8 cellular contexts compared by ENCODE assay signal in the genomic region with DNA sequence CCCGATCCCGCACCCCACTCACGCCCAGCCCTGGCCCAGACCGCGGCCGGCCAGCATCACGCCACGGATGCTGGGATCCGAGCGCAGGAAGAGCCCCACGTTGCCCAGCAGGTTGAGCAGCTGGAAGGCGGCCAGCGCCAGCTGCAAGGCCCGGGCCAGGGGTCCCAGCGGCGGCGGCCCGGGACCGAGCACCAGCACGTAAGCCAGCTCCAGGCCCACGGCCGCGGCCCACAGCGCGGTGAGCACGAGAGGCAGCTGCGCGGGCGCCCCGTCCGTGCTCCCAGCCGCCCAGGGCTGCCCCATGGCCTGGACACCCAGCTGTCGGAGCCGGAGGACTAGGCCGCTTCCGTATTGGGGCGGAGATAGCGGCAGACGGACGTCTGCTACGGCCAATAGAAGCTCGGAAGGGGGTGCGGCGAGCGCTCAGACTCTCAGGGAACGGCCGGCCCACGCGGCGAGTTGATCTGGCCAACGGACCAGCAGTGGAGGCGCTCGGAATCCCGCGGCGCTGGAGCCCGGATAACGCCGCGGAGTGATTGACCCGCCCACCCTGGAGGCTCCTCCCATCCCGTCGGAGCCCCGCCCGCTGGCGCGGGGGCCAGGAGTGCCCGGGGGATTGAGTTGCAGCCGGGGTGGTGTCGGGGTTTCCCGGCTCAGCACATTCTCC. TPM values are rescaled to one million over a fixed set of nuclear protein-coding genes. Genes with fewer than 3 reads are reported as not detected.
DNase-seq lines count a peak whose midpoint lies in the region; ATAC-seq and TF ChIP-seq lines count a peak whose summit lies in the region.

Gene ZDHHC24, minus strand, starts transcription at position 348 of the 667 bp plus-strand sequence. Its CDS starts 45 bp downstream, at position 303.

- H3K4me3 ChIP-seq in NT2/D1 (ENCODE audit: insufficient read length, low read depth): peak within 1 kb of the TSS; percentile 89

- in situ Hi-C loops in endometrial microvascular endothelial cells (cut with HindIII; ENCODE audit: inconsistent ontology term, low pct_unique_long_range_greater_than_20kb, low sequenced_read_pairs): no loop called here

- H3K9me3 ChIP-seq in NT2/D1 (ENCODE audit: insufficient read depth, low read length): no peaks in the 10 kb centered on the region

- ATAC-seq in activated CD8-positive, alpha-beta memory T cell treated with anti-CD3 and anti-CD28 coated beads, Interleukin-2, amount 10 ng/mL, durations not matched to agents 7 days and 5 days: peak; percentile 90

- no peak for TF ChIP-seq CTCF in GM20000 (IDR thresholded peaks at IDR 0.05; ENCODE audit: extremely low read depth, missing control alignments)

- peak within 1 kb of the TSS; percentile 86 for H3K4me3 Mint-ChIP-seq in activated CD8-positive, alpha-beta memory T cell treated with anti-CD3 and anti-CD28 coated beads, Interleukin-2, amount 10 ng/mL, durations not matched to agents 7 days and 5 days

- CTCF ChIA-PET in activated CD8-positive, alpha-beta memory T cell treated with anti-CD3 and anti-CD28 coated beads, Interleukin-2, amount 10 ng/mL, durations not matched to agents 7 days and 5 days (lab: Charles Lee): interaction anchor here (0.6 to 2.4 kb wide), 12 partner anchors 11 to 1144 kb away, joined by 3 to 23 read pairs (median 4); partner anchors contain the start of genes CCDC87, CCS, MRPL11 and RBM4

- no peaks in the 10 kb centered on the region for H3K27me3 ChIP-seq in NT2/D1 (ENCODE audit: insufficient read depth, insufficient read length)

- H3K27ac Mint-ChIP-seq in activated CD8-positive, alpha-beta memory T cell treated with anti-CD3 and anti-CD28 coated beads, Interleukin-2, amount 10 ng/mL, durations not matched to agents 7 days and 5 days: peak within 1 kb of the TSS; percentile 75

- peak; percentile 97 for DNase-seq in COLO668 (lab: John Stamatoyannopoulos, UW; ENCODE audit: unreplicated experiment)
- peak; percentile 99 for DNase-seq in GM20000 (ENCODE audit: low spot score)
- DNase-seq in HT1080 (ENCODE audit: low read depth): peak; percentile 96
- DNase-seq in NT2/D1 (ENCODE audit: low read depth, low spot score): peak; percentile 93
- DNase-seq in activated CD8-positive, alpha-beta memory T cell treated with anti-CD3 and anti-CD28 coated beads, Interleukin-2, amount 10 ng/mL, durations not matched to agents 7 days and 5 days: peak; percentile 95
- peak; percentile 99 for DNase-seq in mesenteric fat pad (ENCODE audit: low spot score)
- DNase-seq in stimulated activated CD8-positive, alpha-beta memory T cell treated with anti-CD3 and anti-CD28 coated beads, Interleukin-15, amount 100 ng/mL, for 24 hours (ENCODE audit: low read depth): peak; percentile 76

- H3K9me3 Mint-ChIP-seq in activated CD8-positive, alpha-beta memory T cell treated with anti-CD3 and anti-CD28 coated beads, Interleukin-2, amount 10 ng/mL, durations not matched to agents 7 days and 5 days (ENCODE audit: low read depth): no peaks in the 10 kb centered on the region

- H3K4me1 Mint-ChIP-seq in activated CD8-positive, alpha-beta memory T cell treated with anti-CD3 and anti-CD28 coated beads, Interleukin-2, amount 10 ng/mL, durations not matched to agents 7 days and 5 days: peaks cover 30% of the 10 kb centered on the region

- H3K27me3 Mint-ChIP-seq in activated CD8-positive, alpha-beta memory T cell treated with anti-CD3 and anti-CD28 coated beads, Interleukin-2, amount 10 ng/mL, durations not matched to agents 7 days and 5 days: peaks cover 11% of the 10 kb centered on the region

- peaks cover 5% of the 10 kb centered on the region for H3K36me3 Mint-ChIP-seq in activated CD8-positive, alpha-beta memory T cell treated with anti-CD3 and anti-CD28 coated beads, Interleukin-2, amount 10 ng/mL, durations not matched to agents 7 days and 5 days

- peak within 1 kb of the TSS; percentile 92 for H3K9ac ChIP-seq in NT2/D1 (ENCODE audit: insufficient read length, low read depth)

- peaks cover 19% of the 10 kb centered on the region for H3K36me3 ChIP-seq in NT2/D1 (ENCODE audit: insufficient read depth, insufficient read length, low read length)

- peaks cover 18% of the 10 kb centered on the region for H3K4me1 ChIP-seq in NT2/D1 (ENCODE audit: insufficient read depth, insufficient read length)

RNA-seq across cellular contexts. Expression of gene ZDHHC24, which starts in this region (rescaled TPM):
- total RNA-seq in HT1080 (2014; rRNA removed; shearing (Covaris generic)): 18.3 and 21.5 TPM in 2 replicates
- 12.7 TPM in 2 replicates for polyA plus RNA-seq in HT1080 (2015; cell fraction: cytosol; rRNA removed)
- 8.2 and 10.5 TPM in 2 replicates for polyA plus RNA-seq in HT1080 (2015; cell fraction: nucleus; rRNA removed)
- total RNA-seq in activated CD8-positive, alpha-beta memory T cell treated with anti-CD3 and anti-CD28 coated beads, Interleukin-2, amount 10 ng/mL, durations not matched to agents 7 days and 5 days: 10 to 100 TPM; 18.7 to 19.8 TPM
- 20.6 TPM for total RNA-seq in endometrial microvascular endothelial cells (ENCODE audit: inconsistent ontology term)
- total RNA-seq in mesenteric fat pad: 14.1 TPM

Comparison
In these comparisons a context has a peak if more than half of its experiments do, and no peak if none do; other contexts are left out.
1. Peak in every context shown above with its lines: DNase-seq, ATAC-seq and H3K4me3 ChIP-seq.